In the genomic region with DNA sequence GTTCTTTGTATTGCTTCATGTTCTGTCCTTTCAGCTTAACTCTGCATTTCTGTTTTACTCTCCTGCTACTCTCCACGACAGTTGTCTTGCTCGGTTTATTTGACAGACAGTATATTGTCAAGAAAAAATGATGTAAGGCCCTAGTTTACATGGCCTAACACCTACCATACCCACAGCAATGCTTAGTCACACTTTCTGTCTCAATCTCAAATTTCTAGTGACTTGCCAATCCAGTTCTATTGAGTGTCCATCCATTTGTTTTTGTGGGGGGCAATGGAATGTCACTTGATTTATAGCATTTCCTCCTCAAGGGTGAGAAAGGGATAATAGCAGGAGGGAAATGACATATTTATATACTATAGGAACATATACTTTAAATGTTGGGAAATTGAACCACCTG, we compare ENCODE assay signal across 22 cellular contexts.
"Had no signal": no experiment of that assay in that cellular context is flagged by ENCODE, and none has a peak within 500 bp of the region (broad histone marks: within the 10 kb centered on the region; RNA-seq: fewer than 3 reads in every experiment).

No MANE protein-coding gene starts in this region.

- ATAC-seq: activated CD8-positive, alpha-beta T cell treated with anti-CD3 and anti-CD28 coated beads for 36 hours; activated naive CD8-positive, alpha-beta T cell treated with anti-CD3 and anti-CD28 coated beads, Interleukin-2, amount 50 U/mL, for 24 hours; sciatic nerve; stimulated activated memory B cell treated with anti-CD40 and anti-IgM and Interleukin-4, amounts not matched to agents 10 μg/mL and 1 μg/mL and 100 μg/mL, for 72 hours; stimulated activated naive CD8-positive, alpha-beta T cell treated with anti-CD3 and anti-CD28 coated beads, Interleukin-15, amount 100 ng/mL, for 72 hours had no signal

- H3K4me3 ChIP-seq: esophagus muscularis mucosa, left ventricle myocardium inferior, ovary, uterus had no signal

- DNase-seq: activated B cell treated with CpG ODN at 0.5 μM for 24 hours; activated CD4-positive, alpha-beta T cell treated with anti-CD3 and anti-CD28 coated beads, Interleukin-2, amount 50 U/mL, for 1 hour; activated CD8-positive, alpha-beta T cell treated with anti-CD3 and anti-CD28 coated beads for 36 hours; activated naive CD8-positive, alpha-beta T cell treated with anti-CD3 and anti-CD28 coated beads, Interleukin-2, amount 50 U/mL, for 24 hours; activated T-cell treated with anti-CD3 and anti-CD28 coated beads, Interleukin-2, amount 50 U/mL, for 48 hours; amygdala; central memory CD4-positive, alpha-beta T cell; endodermal cell; foreskin melanocyte; left ventricle myocardium inferior; ovary; retina; small intestine; stimulated activated CD4-positive, alpha-beta T cell treated with anti-CD3 and anti-CD28 coated beads, Interleukin-1b, Interleukin-23, amount 100 ng/mL, for 48 hours; stimulated activated CD4-positive, alpha-beta T cell treated with anti-CD3 and anti-CD28 coated beads, Interleukin-4, amount 100 ng/mL, for 4 hours; stimulated activated CD8-positive, alpha-beta memory T cell treated with anti-CD3 and anti-CD28 coated beads, Interleukin-4, amount 100 ng/mL, for 48 hours; stimulated activated naive CD8-positive, alpha-beta T cell treated with anti-CD3 and anti-CD28 coated beads, Interleukin-15, amount 100 ng/mL, for 72 hours; substantia nigra; uterus had no signal
